Comparison of ENCODE assay signal across 35 cellular contexts in genomic region chr17:79848370-79848766, GRCh38.
"Had no signal": no experiment of that assay in that cellular context is flagged by ENCODE, and none has a peak within 500 bp of the region (broad histone marks: within the 10 kb centered on the region; RNA-seq: fewer than 3 reads in every experiment).

No MANE protein-coding gene starts in this region.

- H3K4me3 ChIP-seq: body of pancreas, breast epithelium, cardiac muscle cell, colonic mucosa, esophagus squamous epithelium, gastroesophageal sphincter had no signal

- H3K4me3 Mint-ChIP-seq: activated B cell treated with CpG ODN at 0.5 μM for 24 hours; activated CD8-positive, alpha-beta memory T cell treated with anti-CD3 and anti-CD28 coated beads, Interleukin-2, amount 10 ng/mL, durations not matched to agents 7 days and 5 days; activated CD8-positive, alpha-beta T cell treated with anti-CD3 and anti-CD28 coated beads for 36 hours; activated naive CD4-positive, alpha-beta T cell treated with anti-CD3 and anti-CD28 coated beads, Interleukin-2, amount 10 ng/mL, durations not matched to agents 7 days and 5 days; activated naive CD8-positive, alpha-beta T cell; activated T-helper 1 cell treated with anti-CD3 and anti-CD28 coated beads, Interleukin-12 subunit alpha, Interleukin-12 subunit beta, Interleukin-2, Interleukin-4 antibody, amounts not matched to agents 30 ng/mL and 10 ng/mL and 1 ng/mL, durations not matched to agents 14 hours and 24 hours and 36 hours; T-helper 17 cell; T-helper 2 cell treated with Interferon-gamma antibody and Interleukin-4, amounts not matched to agents 5 μg/mL and 100 μg/mL, for 36 hours had no signal

- H3K27ac Mint-ChIP-seq: activated B cell treated with CpG ODN at 0.5 μM for 24 hours; activated CD8-positive, alpha-beta memory T cell treated with anti-CD3 and anti-CD28 coated beads, Interleukin-2, amount 10 ng/mL, durations not matched to agents 7 days and 5 days; activated CD8-positive, alpha-beta T cell treated with anti-CD3 and anti-CD28 coated beads for 36 hours; activated naive CD4-positive, alpha-beta T cell treated with anti-CD3 and anti-CD28 coated beads, Interleukin-2, amount 10 ng/mL, durations not matched to agents 7 days and 5 days; activated naive CD8-positive, alpha-beta T cell; activated T-helper 1 cell treated with anti-CD3 and anti-CD28 coated beads, Interleukin-12 subunit alpha, Interleukin-12 subunit beta, Interleukin-2, Interleukin-4 antibody, amounts not matched to agents 30 ng/mL and 10 ng/mL and 1 ng/mL, durations not matched to agents 14 hours and 24 hours and 36 hours; activated T-helper 2 cell treated with anti-CD3 and anti-CD28 coated beads, Interferon-gamma antibody, Interleukin-2, Interleukin-4, amounts not matched to agents 10 μg/mL and 5 μg/mL and 100 μg/mL, durations not matched to agents 14 hours and 24 hours and 36 hours; T-helper 17 cell; T-helper 2 cell treated with Interferon-gamma antibody and Interleukin-4, amounts not matched to agents 5 μg/mL and 100 μg/mL, for 36 hours had no signal

- H3K36me3 Mint-ChIP-seq: activated CD8-positive, alpha-beta memory T cell treated with anti-CD3 and anti-CD28 coated beads, Interleukin-2, amount 10 ng/mL, durations not matched to agents 7 days and 5 days; activated naive CD4-positive, alpha-beta T cell treated with anti-CD3 and anti-CD28 coated beads, Interleukin-2, amount 10 ng/mL, durations not matched to agents 7 days and 5 days; activated naive CD8-positive, alpha-beta T cell had no signal

- H3K9me3 ChIP-seq: body of pancreas, breast epithelium, colonic mucosa, esophagus squamous epithelium, gastroesophageal sphincter had no signal

- H3K27ac ChIP-seq: body of pancreas, breast epithelium, cardiac muscle cell, colonic mucosa, epithelial cell of prostate, esophagus squamous epithelium, gastroesophageal sphincter had no signal

- ATAC-seq: activated CD4-positive, CD25-positive, alpha-beta regulatory T cell treated with anti-CD3 and anti-CD28 coated beads, Interleukin-2, amount 50 U/mL, for 24 hours; activated CD8-positive, alpha-beta memory T cell treated with anti-CD3 and anti-CD28 coated beads, Interleukin-2, amount 10 ng/mL, durations not matched to agents 7 days and 5 days; activated CD8-positive, alpha-beta T cell treated with anti-CD3 and anti-CD28 coated beads for 36 hours; body of pancreas; gastroesophageal sphincter; T-helper 17 cell had no signal

- FAIRE-seq: endometrium, endothelial cell of umbilical vein had no signal

- H3K9me3 Mint-ChIP-seq: activated B cell treated with CpG ODN at 0.5 μM for 24 hours; activated CD8-positive, alpha-beta T cell treated with anti-CD3 and anti-CD28 coated beads for 36 hours; activated naive CD4-positive, alpha-beta T cell treated with anti-CD3 and anti-CD28 coated beads, Interleukin-2, amount 10 ng/mL, durations not matched to agents 7 days and 5 days; activated T-helper 1 cell treated with anti-CD3 and anti-CD28 coated beads, Interleukin-12 subunit alpha, Interleukin-12 subunit beta, Interleukin-2, Interleukin-4 antibody, amounts not matched to agents 30 ng/mL and 10 ng/mL and 1 ng/mL, durations not matched to agents 14 hours and 24 hours and 36 hours; activated T-helper 2 cell treated with anti-CD3 and anti-CD28 coated beads, Interferon-gamma antibody, Interleukin-2, Interleukin-4, amounts not matched to agents 10 μg/mL and 5 μg/mL and 100 μg/mL, durations not matched to agents 14 hours and 24 hours and 36 hours; T-helper 2 cell treated with Interferon-gamma antibody and Interleukin-4, amounts not matched to agents 5 μg/mL and 100 μg/mL, for 36 hours had no signal

- DNase-seq: activated B cell treated with CpG ODN at 0.5 μM for 24 hours; activated CD4-positive, alpha-beta T cell treated with anti-CD3 and anti-CD28 coated beads for 48 hours; activated CD4-positive, alpha-beta T cell treated with anti-CD3 and anti-CD28 coated beads, Interleukin-2, amount 50 U/mL, for 1 hour; activated CD4-positive, alpha-beta T cell treated with anti-CD3 and anti-CD28 coated beads, Interleukin-2, amount 50 U/mL, for 48 hours; activated CD8-positive, alpha-beta memory T cell treated with anti-CD3 and anti-CD28 coated beads, Interleukin-2, amount 10 ng/mL, durations not matched to agents 7 days and 5 days; activated CD8-positive, alpha-beta memory T cell treated with anti-CD3 and anti-CD28 coated beads, Interleukin-2, amount 50 U/mL, for 4 hours; activated CD8-positive, alpha-beta T cell treated with anti-CD3 and anti-CD28 coated beads for 36 hours; activated effector memory CD4-positive, alpha-beta T cell treated with anti-CD3 and anti-CD28 coated beads, Interleukin-2, amount 50 U/mL, for 16 hours; activated naive CD4-positive, alpha-beta T cell treated with anti-CD3 and anti-CD28 coated beads, Interleukin-2, amount 10 ng/mL, durations not matched to agents 7 days and 5 days; activated T-cell treated with anti-CD3 and anti-CD28 coated beads, Interleukin-2, amount 50 U/mL, for 1 hour; activated T-cell treated with anti-CD3 and anti-CD28 coated beads, Interleukin-2, amount 50 U/mL, for 48 hours; amniotic stem cell; anterior cingulate cortex; body of pancreas; central memory CD4-positive, alpha-beta T cell; cerebellar nuclear complex; colonic mucosa; effector CD8-positive, alpha-beta T cell; esophagus squamous epithelium; foreskin melanocyte; T-helper 1 cell; T-helper 17 cell; T1000; WERI-Rb-1 had no signal

- H3K36me3 ChIP-seq: breast epithelium, cardiac muscle cell, colonic mucosa, esophagus squamous epithelium, gastroesophageal sphincter, WERI-Rb-1 had no signal
